ENCODE assay signal across 1 cellular context in the genomic region with DNA sequence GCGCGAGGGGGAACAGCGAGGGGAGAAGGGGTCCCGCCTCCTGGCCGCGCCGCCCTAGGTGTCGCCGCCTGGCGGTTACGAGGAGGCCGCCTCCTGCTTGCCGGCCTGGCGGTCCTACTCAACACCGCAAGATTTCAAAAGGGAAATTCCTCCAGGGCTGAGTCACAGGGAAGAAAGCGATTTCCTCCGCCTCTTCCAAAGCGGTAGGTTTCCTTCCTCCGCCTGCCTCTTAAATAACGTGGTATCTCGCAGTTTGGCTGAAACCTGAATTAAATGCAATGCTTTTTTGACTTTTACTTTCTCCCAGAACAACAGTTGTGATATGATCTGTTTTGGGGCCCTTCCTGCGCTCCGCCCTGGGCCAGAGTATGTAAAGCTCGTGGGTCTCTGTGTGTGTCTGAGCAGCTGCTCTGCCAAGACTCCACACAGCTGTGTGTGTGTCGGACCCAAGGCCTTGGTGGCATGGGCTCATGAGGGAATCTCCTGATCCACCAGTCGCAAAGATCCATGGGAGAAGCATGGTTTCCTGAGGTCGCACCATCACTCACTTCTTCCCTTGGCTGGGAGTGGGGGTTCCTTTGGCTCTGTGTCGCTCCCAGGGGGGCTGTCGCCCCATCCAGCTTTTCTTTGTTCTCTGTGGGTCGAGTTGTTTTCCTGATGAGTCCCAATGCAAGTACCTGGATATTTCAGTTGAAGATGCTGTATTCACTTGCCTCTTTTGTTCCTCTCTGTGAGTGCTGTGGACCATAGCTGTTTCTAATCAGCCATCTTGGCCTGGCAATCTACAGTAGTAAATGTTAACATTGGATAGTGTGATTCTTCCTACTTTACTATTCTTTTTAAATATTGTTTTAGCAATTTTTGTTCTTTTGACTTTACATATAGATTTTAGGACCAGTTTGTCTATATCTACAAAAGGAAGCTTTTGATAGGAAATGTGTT.
A peak's percentile ranks its signal among the peaks of the same experiment; 100 is the strongest.
TF ChIP-seq lines count a peak whose summit lies in the region.

No MANE protein-coding gene starts in this region.

TF ChIP-seq in HepG2, 621 proteins besides CTCF, POLR2A, EP300 and RAD21 (continued from another document and continues in another):
- TF ChIP-seq, protein P1, sequence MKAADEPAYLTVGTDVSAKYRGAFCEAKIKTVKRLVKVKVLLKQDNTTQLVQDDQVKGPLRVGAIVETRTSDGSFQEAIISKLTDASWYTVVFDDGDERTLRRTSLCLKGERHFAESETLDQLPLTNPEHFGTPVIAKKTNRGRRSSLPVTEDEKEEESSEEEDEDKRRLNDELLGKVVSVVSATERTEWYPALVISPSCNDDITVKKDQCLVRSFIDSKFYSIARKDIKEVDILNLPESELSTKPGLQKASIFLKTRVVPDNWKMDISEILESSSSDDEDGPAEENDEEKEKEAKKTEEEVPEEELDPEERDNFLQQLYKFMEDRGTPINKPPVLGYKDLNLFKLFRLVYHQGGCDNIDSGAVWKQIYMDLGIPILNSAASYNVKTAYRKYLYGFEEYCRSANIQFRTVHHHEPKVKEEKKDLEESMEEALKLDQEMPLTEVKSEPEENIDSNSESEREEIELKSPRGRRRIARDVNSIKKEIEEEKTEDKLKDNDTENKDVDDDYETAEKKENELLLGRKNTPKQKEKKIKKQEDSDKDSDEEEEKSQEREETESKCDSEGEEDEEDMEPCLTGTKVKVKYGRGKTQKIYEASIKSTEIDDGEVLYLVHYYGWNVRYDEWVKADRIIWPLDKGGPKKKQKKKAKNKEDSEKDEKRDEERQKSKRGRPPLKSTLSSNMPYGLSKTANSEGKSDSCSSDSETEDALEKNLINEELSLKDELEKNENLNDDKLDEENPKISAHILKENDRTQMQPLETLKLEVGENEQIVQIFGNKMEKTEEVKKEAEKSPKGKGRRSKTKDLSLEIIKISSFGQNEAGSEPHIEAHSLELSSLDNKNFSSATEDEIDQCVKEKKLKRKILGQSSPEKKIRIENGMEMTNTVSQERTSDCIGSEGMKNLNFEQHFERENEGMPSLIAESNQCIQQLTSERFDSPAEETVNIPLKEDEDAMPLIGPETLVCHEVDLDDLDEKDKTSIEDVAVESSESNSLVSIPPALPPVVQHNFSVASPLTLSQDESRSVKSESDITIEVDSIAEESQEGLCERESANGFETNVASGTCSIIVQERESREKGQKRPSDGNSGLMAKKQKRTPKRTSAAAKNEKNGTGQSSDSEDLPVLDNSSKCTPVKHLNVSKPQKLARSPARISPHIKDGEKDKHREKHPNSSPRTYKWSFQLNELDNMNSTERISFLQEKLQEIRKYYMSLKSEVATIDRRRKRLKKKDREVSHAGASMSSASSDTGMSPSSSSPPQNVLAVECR (CRISPR knock-in tag; IDR thresholded peaks at IDR 0.05; ENCODE audit: borderline replicate concordance), result 0 out of 2 replicates have a peak, but pooled peaks have one; percentile 15
- no peak for TF ChIP-seq CBFB (CRISPR knock-in tag; IDR thresholded peaks at IDR 0.05)
- no peak for TF ChIP-seq SP2 (CRISPR knock-in tag; IDR thresholded peaks at IDR 0.05)
- no peak for TF ChIP-seq HMGXB3 (CRISPR knock-in tag; IDR thresholded peaks at IDR 0.05; ENCODE audit: borderline replicate concordance)
- no peak for TF ChIP-seq ZZZ3 (CRISPR knock-in tag; IDR thresholded peaks at IDR 0.05; ENCODE audit: borderline replicate concordance)
- TF ChIP-seq ZNF441 (CRISPR knock-in tag; IDR thresholded peaks at IDR 0.05; ENCODE audit: borderline replicate concordance), result peak; percentile 86; the same call in 1 of the 2 replicates
- no peak for TF ChIP-seq SP5 (CRISPR knock-in tag; IDR thresholded peaks at IDR 0.05; ENCODE audit: borderline replicate concordance, low read depth)
- no peak for TF ChIP-seq ZNF607 (CRISPR knock-in tag; IDR thresholded peaks at IDR 0.05; ENCODE audit: borderline replicate concordance)
- no peak for TF ChIP-seq ZMYM2 (CRISPR knock-in tag; IDR thresholded peaks at IDR 0.05)
- TF ChIP-seq, protein P2, sequence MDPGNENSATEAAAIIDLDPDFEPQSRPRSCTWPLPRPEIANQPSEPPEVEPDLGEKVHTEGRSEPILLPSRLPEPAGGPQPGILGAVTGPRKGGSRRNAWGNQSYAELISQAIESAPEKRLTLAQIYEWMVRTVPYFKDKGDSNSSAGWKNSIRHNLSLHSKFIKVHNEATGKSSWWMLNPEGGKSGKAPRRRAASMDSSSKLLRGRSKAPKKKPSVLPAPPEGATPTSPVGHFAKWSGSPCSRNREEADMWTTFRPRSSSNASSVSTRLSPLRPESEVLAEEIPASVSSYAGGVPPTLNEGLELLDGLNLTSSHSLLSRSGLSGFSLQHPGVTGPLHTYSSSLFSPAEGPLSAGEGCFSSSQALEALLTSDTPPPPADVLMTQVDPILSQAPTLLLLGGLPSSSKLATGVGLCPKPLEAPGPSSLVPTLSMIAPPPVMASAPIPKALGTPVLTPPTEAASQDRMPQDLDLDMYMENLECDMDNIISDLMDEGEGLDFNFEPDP (CRISPR knock-in tag; conservative IDR thresholded peaks at IDR 0.05), result no peak
- TF ChIP-seq, protein P3, sequence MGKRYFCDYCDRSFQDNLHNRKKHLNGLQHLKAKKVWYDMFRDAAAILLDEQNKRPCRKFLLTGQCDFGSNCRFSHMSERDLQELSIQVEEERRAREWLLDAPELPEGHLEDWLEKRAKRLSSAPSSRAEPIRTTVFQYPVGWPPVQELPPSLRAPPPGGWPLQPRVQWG (CRISPR knock-in tag; IDR thresholded peaks at IDR 0.05; ENCODE audit: borderline replicate concordance, low read depth), result no peak
- TF ChIP-seq TMF1 (CRISPR knock-in tag; IDR thresholded peaks at IDR 0.05; ENCODE audit: low read depth), result no peak
- TF ChIP-seq ESRRA (CRISPR knock-in tag; IDR thresholded peaks at IDR 0.05; ENCODE audit: low read depth), result no peak
- no peak for TF ChIP-seq ZNF547 (CRISPR knock-in tag; IDR thresholded peaks at IDR 0.05)
- TF ChIP-seq ZNF292 (CRISPR knock-in tag; IDR thresholded peaks at IDR 0.05; ENCODE audit: borderline replicate concordance, low read depth), result no peak
- TF ChIP-seq ZNF883 (CRISPR knock-in tag; IDR thresholded peaks at IDR 0.05; ENCODE audit: not compliant biosample characterization), result no peak
- TF ChIP-seq GTF3A (CRISPR knock-in tag; conservative IDR thresholded peaks at IDR 0.05), result no peak
- TF ChIP-seq, protein P4, sequence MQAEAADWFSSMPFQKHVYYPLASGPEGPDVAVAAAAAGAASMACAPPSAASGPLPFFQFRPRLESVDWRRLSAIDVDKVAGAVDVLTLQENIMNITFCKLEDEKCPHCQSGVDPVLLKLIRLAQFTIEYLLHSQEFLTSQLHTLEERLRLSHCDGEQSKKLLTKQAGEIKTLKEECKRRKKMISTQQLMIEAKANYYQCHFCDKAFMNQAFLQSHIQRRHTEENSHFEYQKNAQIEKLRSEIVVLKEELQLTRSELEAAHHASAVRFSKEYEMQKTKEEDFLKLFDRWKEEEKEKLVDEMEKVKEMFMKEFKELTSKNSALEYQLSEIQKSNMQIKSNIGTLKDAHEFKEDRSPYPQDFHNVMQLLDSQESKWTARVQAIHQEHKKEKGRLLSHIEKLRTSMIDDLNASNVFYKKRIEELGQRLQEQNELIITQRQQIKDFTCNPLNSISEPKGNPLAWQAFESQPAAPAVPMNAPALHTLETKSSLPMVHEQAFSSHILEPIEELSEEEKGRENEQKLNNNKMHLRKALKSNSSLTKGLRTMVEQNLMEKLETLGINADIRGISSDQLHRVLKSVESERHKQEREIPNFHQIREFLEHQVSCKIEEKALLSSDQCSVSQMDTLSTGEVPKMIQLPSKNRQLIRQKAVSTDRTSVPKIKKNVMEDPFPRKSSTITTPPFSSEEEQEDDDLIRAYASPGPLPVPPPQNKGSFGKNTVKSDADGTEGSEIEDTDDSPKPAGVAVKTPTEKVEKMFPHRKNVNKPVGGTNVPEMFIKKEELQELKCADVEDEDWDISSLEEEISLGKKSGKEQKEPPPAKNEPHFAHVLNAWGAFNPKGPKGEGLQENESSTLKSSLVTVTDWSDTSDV (CRISPR knock-in tag; IDR thresholded peaks at IDR 0.05), result no peak
- no peak for TF ChIP-seq XBP1 (CRISPR knock-in tag; IDR thresholded peaks at IDR 0.05)
- no peak for TF ChIP-seq ZNF430 (CRISPR knock-in tag; IDR thresholded peaks at IDR 0.05)
- no peak for TF ChIP-seq ZSCAN30 (CRISPR knock-in tag; IDR thresholded peaks at IDR 0.05)
- TF ChIP-seq PAF1 (CRISPR knock-in tag; IDR thresholded peaks at IDR 0.05), result no peak
- TF ChIP-seq STAG1 (CRISPR knock-in tag; IDR thresholded peaks at IDR 0.05), result peak; percentile 35
- TF ChIP-seq MAFG (CRISPR knock-in tag; IDR thresholded peaks at IDR 0.05), result no peak
- no peak for TF ChIP-seq MAZ (IDR thresholded peaks at IDR 0.05; ENCODE audit: borderline replicate concordance, low read depth, low read length)
- no peak for TF ChIP-seq MAZ (CRISPR knock-in tag; IDR thresholded peaks at IDR 0.05; ENCODE audit: low read depth)
- no peak for TF ChIP-seq MBNL3 (CRISPR knock-in tag; conservative IDR thresholded peaks at IDR 0.05)
- no peak for TF ChIP-seq KLF16 (CRISPR knock-in tag; IDR thresholded peaks at IDR 0.05)
- TF ChIP-seq, protein P5, sequence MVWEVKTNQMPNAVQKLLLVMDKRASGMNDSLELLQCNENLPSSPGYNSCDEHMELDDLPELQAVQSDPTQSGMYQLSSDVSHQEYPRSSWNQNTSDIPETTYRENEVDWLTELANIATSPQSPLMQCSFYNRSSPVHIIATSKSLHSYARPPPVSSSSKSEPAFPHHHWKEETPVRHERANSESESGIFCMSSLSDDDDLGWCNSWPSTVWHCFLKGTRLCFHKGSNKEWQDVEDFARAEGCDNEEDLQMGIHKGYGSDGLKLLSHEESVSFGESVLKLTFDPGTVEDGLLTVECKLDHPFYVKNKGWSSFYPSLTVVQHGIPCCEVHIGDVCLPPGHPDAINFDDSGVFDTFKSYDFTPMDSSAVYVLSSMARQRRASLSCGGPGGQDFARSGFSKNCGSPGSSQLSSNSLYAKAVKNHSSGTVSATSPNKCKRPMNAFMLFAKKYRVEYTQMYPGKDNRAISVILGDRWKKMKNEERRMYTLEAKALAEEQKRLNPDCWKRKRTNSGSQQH (CRISPR knock-in tag; IDR thresholded peaks at IDR 0.05; ENCODE audit: low read depth), result no peak
- TF ChIP-seq, protein P6, sequence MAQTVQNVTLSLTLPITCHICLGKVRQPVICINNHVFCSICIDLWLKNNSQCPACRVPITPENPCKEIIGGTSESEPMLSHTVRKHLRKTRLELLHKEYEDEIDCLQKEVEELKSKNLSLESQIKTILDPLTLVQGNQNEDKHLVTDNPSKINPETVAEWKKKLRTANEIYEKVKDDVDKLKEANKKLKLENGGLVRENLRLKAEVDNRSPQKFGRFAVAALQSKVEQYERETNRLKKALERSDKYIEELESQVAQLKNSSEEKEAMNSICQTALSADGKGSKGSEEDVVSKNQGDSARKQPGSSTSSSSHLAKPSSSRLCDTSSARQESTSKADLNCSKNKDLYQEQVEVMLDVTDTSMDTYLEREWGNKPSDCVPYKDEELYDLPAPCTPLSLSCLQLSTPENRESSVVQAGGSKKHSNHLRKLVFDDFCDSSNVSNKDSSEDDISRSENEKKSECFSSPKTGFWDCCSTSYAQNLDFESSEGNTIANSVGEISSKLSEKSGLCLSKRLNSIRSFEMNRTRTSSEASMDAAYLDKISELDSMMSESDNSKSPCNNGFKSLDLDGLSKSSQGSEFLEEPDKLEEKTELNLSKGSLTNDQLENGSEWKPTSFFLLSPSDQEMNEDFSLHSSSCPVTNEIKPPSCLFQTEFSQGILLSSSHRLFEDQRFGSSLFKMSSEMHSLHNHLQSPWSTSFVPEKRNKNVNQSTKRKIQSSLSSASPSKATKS (CRISPR knock-in tag; IDR thresholded peaks at IDR 0.05), result no peak
- peak; percentile 93 for TF ChIP-seq FOSL2 (CRISPR knock-in tag; IDR thresholded peaks at IDR 0.05)
- TF ChIP-seq CREB3 (CRISPR knock-in tag; IDR thresholded peaks at IDR 0.05), result no peak
- peak; percentile 53; the same call in 1 of the 2 replicates for TF ChIP-seq FOSL1 (CRISPR knock-in tag; IDR thresholded peaks at IDR 0.05; ENCODE audit: borderline replicate concordance)
- 0 out of 2 replicates have a peak, but pooled peaks have one; percentile 38 for TF ChIP-seq CBX5 (CRISPR knock-in tag; IDR thresholded peaks at IDR 0.05; ENCODE audit: borderline replicate concordance)
- no peak for TF ChIP-seq TEF (CRISPR knock-in tag; IDR thresholded peaks at IDR 0.05)
- TF ChIP-seq JUND (CRISPR knock-in tag; IDR thresholded peaks at IDR 0.05), result peak; percentile 48; the same call in 1 of the 2 replicates
